ENCODE assay signal across 9 cellular contexts in genomic region chr18:76874643-76875389, GRCh38. TPM values are rescaled to one million over a fixed set of nuclear protein-coding genes. Genes with fewer than 3 reads are reported as not detected.
DNase-seq lines count a peak whose midpoint lies in the region; ATAC-seq and TF ChIP-seq lines count a peak whose summit lies in the region.
"Had no signal": no experiment of that assay in that cellular context is flagged by ENCODE, and none has a peak within 500 bp of the region (broad histone marks: within the 10 kb centered on the region; RNA-seq: fewer than 3 reads in every experiment).

No MANE protein-coding gene starts in this region.

- peak; percentile 54 to 67 for DNase-seq in activated T-cell treated with anti-CD3 and anti-CD28 coated beads, Interleukin-2, amount 50 U/mL, for 48 hours
- DNase-seq in mucosa of descending colon (no peak), germinal center (ENCODE audit: low spot score) (no peak), iPS-NIHi11 (ENCODE audit: low spot score) (no peak), middle frontal gyrus (ENCODE audit: extremely low spot score, low spot score) (no peak)
- DNase-seq: NCI-H1092 had no signal

- H3K4me1 ChIP-seq in mucosa of descending colon (ENCODE audit: low read depth): no peaks in the 10 kb centered on the region

- no peak for TF ChIP-seq CTCF in mucosa of descending colon (IDR thresholded peaks at IDR 0.05)

- H3K9me3 ChIP-seq in mucosa of descending colon: no peaks in the 10 kb centered on the region

- peak; percentile 14 for ATAC-seq in GM19023 (IDR thresholded peaks at IDR 0.05; ENCODE audit: unreplicated experiment)
- peak; percentile 23 for ATAC-seq in HG03159 (IDR thresholded peaks at IDR 0.05; ENCODE audit: unreplicated experiment)
- ATAC-seq in mucosa of descending colon: peak; percentile 49
- no peak for ATAC-seq in HG02938 (IDR thresholded peaks at IDR 0.05; ENCODE audit: unreplicated experiment)

- intact Hi-C loops in mucosa of descending colon (cut with DNase I, micrococcal nuclease): no loop called here

- no peak overlapping the region for H3K4me3 ChIP-seq in mucosa of descending colon

- no peaks in the 10 kb centered on the region for H3K36me3 ChIP-seq in mucosa of descending colon (ENCODE audit: low read depth)

RNA-seq across cellular contexts. Expression of gene ZNF236, which starts 52.5 kb away (rescaled TPM):
- total RNA-seq in mucosa of descending colon: 10 to 100 TPM; 14.8 to 27.9 (median 15.5) TPM

Comparison
In these comparisons a context has a peak if more than half of its experiments do, and no peak if none do; other contexts are left out.
1. DNase-seq: peak in activated T-cell treated with anti-CD3 and anti-CD28 coated beads, Interleukin-2, amount 50 U/mL, for 48 hours (2 of 2); none in mucosa of descending colon (0 of 3), germinal center (single experiment), iPS-NIHi11 (single experiment) and middle frontal gyrus (single experiment).